Comparison of ENCODE assay signal across 31 cellular contexts in the genomic region with DNA sequence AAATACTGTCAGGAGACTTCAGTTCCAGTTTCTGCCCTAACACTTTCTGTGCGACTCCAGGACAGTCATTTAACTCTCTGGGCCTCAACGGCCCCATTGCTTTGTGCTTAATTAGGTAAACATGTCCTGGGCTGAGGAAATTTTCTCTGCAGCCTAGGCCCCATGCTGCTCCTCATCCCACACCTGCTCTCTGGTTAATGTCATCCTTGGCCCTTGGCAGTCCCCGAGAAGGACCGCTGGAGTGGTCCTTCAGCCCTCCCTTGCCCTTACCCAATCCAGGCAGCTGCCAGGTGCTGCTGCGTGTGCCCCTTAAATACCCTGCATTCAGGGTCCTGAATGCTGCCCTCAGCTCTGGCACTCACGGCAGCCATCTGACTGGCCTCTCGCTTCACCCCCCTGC. TPM values are rescaled to one million over a fixed set of nuclear protein-coding genes. Genes with fewer than 3 reads are reported as not detected.
A peak's percentile ranks its signal among the peaks of the same experiment; 100 is the strongest.
DNase-seq lines count a peak whose midpoint lies in the region; ATAC-seq and TF ChIP-seq lines count a peak whose summit lies in the region.
"Had no signal": no experiment of that assay in that cellular context is flagged by ENCODE, and none has a peak within 500 bp of the region (broad histone marks: within the 10 kb centered on the region; RNA-seq: fewer than 3 reads in every experiment).

No MANE protein-coding gene starts in this region.

- H3K4me1 Mint-ChIP-seq in neural progenitor cell, result peaks cover 30% of the 10 kb centered on the region
- H3K4me1 Mint-ChIP-seq: activated CD4-positive, alpha-beta T cell treated with anti-CD3 and anti-CD28 coated beads, Interleukin-2, amount 10 ng/mL, durations not matched to agents 7 days and 5 days; activated CD8-positive, alpha-beta memory T cell treated with anti-CD3 and anti-CD28 coated beads, Interleukin-2, amount 10 ng/mL, durations not matched to agents 7 days and 5 days; CD14-positive monocyte had no signal

- peak overlapping the region; percentile 63 for H3K4me2 ChIP-seq in neural progenitor cell

- peak overlapping the region; percentile 63 for H3K27ac Mint-ChIP-seq in neural progenitor cell
- H3K27ac Mint-ChIP-seq: activated CD4-positive, alpha-beta T cell treated with anti-CD3 and anti-CD28 coated beads, Interleukin-2, amount 10 ng/mL, durations not matched to agents 7 days and 5 days; activated CD8-positive, alpha-beta memory T cell treated with anti-CD3 and anti-CD28 coated beads, Interleukin-2, amount 10 ng/mL, durations not matched to agents 7 days and 5 days; activated naive CD8-positive, alpha-beta T cell; CD14-positive monocyte; dendritic cell treated with granulocyte-macrophage colony-stimulating factor and Interleukin-4, amounts not matched to agents 40 ng/mL and 50 ng/mL, for 4 days; nephron; stimulated activated naive B cell treated with anti-CD40 and anti-IgM and Interleukin-4, amounts not matched to agents 10 μg/mL and 1 μg/mL and 100 μg/mL, for 72 hours had no signal

- H3K9me3 ChIP-seq in neural progenitor cell (ENCODE audit: low read depth), result no peaks in the 10 kb centered on the region
- H3K9me3 ChIP-seq: ascending aorta, lower lobe of right lung, suprapubic skin, vagina had no signal

- no peaks in the 10 kb centered on the region for H4K20me1 ChIP-seq in neural progenitor cell (ENCODE audit: low read depth)

- ATAC-seq in HG02938 (IDR thresholded peaks at IDR 0.05; ENCODE audit: unreplicated experiment), result no peak
- ATAC-seq: activated CD8-positive, alpha-beta memory T cell treated with anti-CD3 and anti-CD28 coated beads, Interleukin-2, amount 10 ng/mL, durations not matched to agents 7 days and 5 days; lower lobe of right lung; stimulated activated naive B cell treated with anti-CD40 and anti-IgM and Interleukin-4, amounts not matched to agents 10 μg/mL and 1 μg/mL and 100 μg/mL, for 72 hours had no signal

- H3K4me3 ChIP-seq in neural progenitor cell, result no peak overlapping the region
- H3K4me3 ChIP-seq: K562, lower lobe of right lung, right atrium auricular region, suprapubic skin had no signal

- no peak overlapping the region for H3K27ac ChIP-seq in neural progenitor cell
- H3K27ac ChIP-seq: ascending aorta, lower lobe of right lung, parathyroid adenoma, right atrium auricular region, suprapubic skin, vagina, VCaP had no signal

- no peaks in the 10 kb centered on the region for H3K9me3 Mint-ChIP-seq in neural progenitor cell
- H3K9me3 Mint-ChIP-seq: nephron had no signal

- no peaks in the 10 kb centered on the region for H3K36me3 ChIP-seq in neural progenitor cell
- H3K36me3 ChIP-seq: ascending aorta, lower lobe of right lung, right atrium auricular region, suprapubic skin, vagina had no signal

- no peak overlapping the region for H3K4me3 Mint-ChIP-seq in neural progenitor cell
- H3K4me3 Mint-ChIP-seq: activated CD4-positive, alpha-beta T cell treated with anti-CD3 and anti-CD28 coated beads, Interleukin-2, amount 10 ng/mL, durations not matched to agents 7 days and 5 days; activated CD8-positive, alpha-beta memory T cell treated with anti-CD3 and anti-CD28 coated beads, Interleukin-2, amount 10 ng/mL, durations not matched to agents 7 days and 5 days; activated naive CD8-positive, alpha-beta T cell; dendritic cell treated with granulocyte-macrophage colony-stimulating factor and Interleukin-4, amounts not matched to agents 40 ng/mL and 50 ng/mL, for 4 days had no signal

- no peaks in the 10 kb centered on the region for H3K79me2 ChIP-seq in neural progenitor cell (ENCODE audit: low read depth)
- H3K79me2 ChIP-seq: parathyroid adenoma had no signal

- no peak overlapping the region for H2AFZ ChIP-seq in neural progenitor cell (replicated peaks)

- no peak overlapping the region for H3K9ac ChIP-seq in neural progenitor cell
- H3K9ac ChIP-seq: parathyroid adenoma had no signal

- no peaks in the 10 kb centered on the region for H3K36me3 Mint-ChIP-seq in neural progenitor cell
- H3K36me3 Mint-ChIP-seq: activated CD8-positive, alpha-beta memory T cell treated with anti-CD3 and anti-CD28 coated beads, Interleukin-2, amount 10 ng/mL, durations not matched to agents 7 days and 5 days; activated naive CD8-positive, alpha-beta T cell; CD14-positive monocyte had no signal

- TF ChIP-seq CTCF in neural progenitor cell (IDR thresholded peaks at IDR 0.05), result no peak

- H3K27me3 Mint-ChIP-seq in neural progenitor cell (ENCODE audit: insufficient read depth, low read depth), result peaks cover 20% of the 10 kb centered on the region

- peaks cover 33% of the 10 kb centered on the region for H3K4me1 ChIP-seq in neural progenitor cell
- H3K4me1 ChIP-seq: ascending aorta, parathyroid adenoma had no signal

- H3F3A ChIP-seq in neural progenitor cell (ENCODE audit: low read depth), result peaks cover 14% of the 10 kb centered on the region

- H3K27me3 ChIP-seq in neural progenitor cell, result peaks cover 24% of the 10 kb centered on the region
- H3K27me3 ChIP-seq: ascending aorta, vagina had no signal

- peak; percentile 90 for DNase-seq in DMS79 treated with DMSO at 0.1 percent for 48 hours (lab: John Stamatoyannopoulos, UW)
- DNase-seq in NCI-H187 (lab: John Stamatoyannopoulos, UW), result peak; percentile 46 to 57
- peak; percentile 59 for DNase-seq in NCI-H774 (lab: John Stamatoyannopoulos, UW)
- DNase-seq in neural progenitor cell (ENCODE audit: low spot score), result peak; percentile 20
- no peak for DNase-seq in RKO (ENCODE audit: low spot score)
- DNase-seq in NCI-H82 (lab: John Stamatoyannopoulos, UW), result no peak
- DNase-seq: activated CD4-positive, alpha-beta T cell treated with anti-CD3 and anti-CD28 coated beads, Interleukin-2, amount 10 ng/mL, durations not matched to agents 7 days and 5 days; activated CD8-positive, alpha-beta memory T cell treated with anti-CD3 and anti-CD28 coated beads, Interleukin-2, amount 10 ng/mL, durations not matched to agents 7 days and 5 days; lower lobe of right lung; NCI-H1694 treated with DMSO at 0.1 percent for 48 hours; NCI-H526 treated with DMSO at 0.1 percent for 48 hours; OCI-M1; stimulated activated CD4-positive, alpha-beta T cell treated with anti-CD3 and anti-CD28 coated beads, Interleukin-4, amount 100 ng/mL, for 24 hours; stimulated activated naive B cell treated with anti-CD40 and anti-IgM and Interleukin-4, amounts not matched to agents 10 μg/mL and 1 μg/mL and 100 μg/mL, for 72 hours had no signal

RNA-seq across cellular contexts. Expression of a gene that starts 18.7 kb away (rescaled TPM):
- not detected in 2 replicates for total RNA-seq in neural progenitor cell (ENCODE audit: low replicate concordance)
- total RNA-seq: activated CD4-positive, alpha-beta T cell treated with anti-CD3 and anti-CD28 coated beads, Interleukin-2, amount 10 ng/mL, durations not matched to agents 7 days and 5 days; activated CD8-positive, alpha-beta memory T cell treated with anti-CD3 and anti-CD28 coated beads, Interleukin-2, amount 10 ng/mL, durations not matched to agents 7 days and 5 days; ascending aorta; HT1080; K562; kidney epithelial cell; lower lobe of right lung; MCF 10A; mononuclear cell; right atrium auricular region; Right ventricle myocardium inferior; vagina had no signal

RNA-seq across cellular contexts. Expression of a gene that starts 19.3 kb away (rescaled TPM):
- total RNA-seq in neural progenitor cell (ENCODE audit: low replicate concordance), result 0.06 TPM in 1 of 2 replicates, not detected in the other
- total RNA-seq: activated CD4-positive, alpha-beta T cell treated with anti-CD3 and anti-CD28 coated beads, Interleukin-2, amount 10 ng/mL, durations not matched to agents 7 days and 5 days; activated CD8-positive, alpha-beta memory T cell treated with anti-CD3 and anti-CD28 coated beads, Interleukin-2, amount 10 ng/mL, durations not matched to agents 7 days and 5 days; HT1080; K562; lower lobe of right lung; MCF 10A; right atrium auricular region; Right ventricle myocardium inferior had no signal

Comparison
In these comparisons a context has a peak if more than half of its experiments do, and no peak if none do; other contexts are left out.
1. DNase-seq: peak in DMS79 treated with DMSO at 0.1 percent for 48 hours (single experiment), NCI-H187 (2 of 2), NCI-H774 (single experiment) and neural progenitor cell (single experiment); none in RKO (single experiment) and NCI-H82 (single experiment).